ENCODE assay signal across 9 cellular contexts in genomic region chr17:2709173-2709661, GRCh38. TPM values are rescaled to one million over a fixed set of nuclear protein-coding genes. Genes with fewer than 3 reads are reported as not detected.
DNase-seq lines count a peak whose midpoint lies in the region; ATAC-seq, FAIRE-seq and TF ChIP-seq lines count a peak whose summit lies in the region.
"Had no signal": no experiment of that assay in that cellular context is flagged by ENCODE, and none has a peak within 500 bp of the region (broad histone marks: within the 10 kb centered on the region; RNA-seq: fewer than 3 reads in every experiment).

No MANE protein-coding gene starts in this region.

- H3K4ac ChIP-seq in neuronal stem cell (ENCODE audit: low read length) = no peak overlapping the region

- H3K23ac ChIP-seq in neuronal stem cell (ENCODE audit: low read depth, low read length, poor library complexity) = peak overlapping the region; percentile 17

- no peak for TF ChIP-seq POLR2A in GM12892 (IDR thresholded peaks at IDR 0.05; ENCODE audit: low read depth, low read length)

- no peak overlapping the region for H3K18ac ChIP-seq in neuronal stem cell (ENCODE audit: low read length)

- H3K9ac ChIP-seq in neuronal stem cell (ENCODE audit: low read depth, low read length, poor library complexity) = no peak overlapping the region

- no peak overlapping the region for H2BK15ac ChIP-seq in neuronal stem cell (ENCODE audit: low read length)

- peaks cover 16 to 22% of the 10 kb centered on the region in 2 donors for H3K4me1 ChIP-seq in neuronal stem cell (ENCODE audit: control insufficient read depth in 2 of 2, insufficient read depth in 1 of 2, low read depth in 1 of 2, low read length in 2 of 2)

- no peak overlapping the region for H2AFZ ChIP-seq in neuronal stem cell (ENCODE audit: low read length)

- no peak overlapping the region for H3K27ac ChIP-seq in neuronal stem cell (replicated peaks; ENCODE audit: low read length)

- ATAC-seq in sciatic nerve = no peak

- intact Hi-C loops in sciatic nerve (cut with DNase I) = no loop called here

- H3K4me2 ChIP-seq in neuronal stem cell (ENCODE audit: insufficient read depth, low read length, poor library complexity, severe bottlenecking) = no peak overlapping the region

- H4K91ac ChIP-seq in neuronal stem cell (ENCODE audit: low read depth, low read length, poor library complexity) = no peak overlapping the region

- no peak overlapping the region for H2BK120ac ChIP-seq in neuronal stem cell (ENCODE audit: low read depth, low read length)

- peaks cover 30% of the 10 kb centered on the region for H3K79me1 ChIP-seq in neuronal stem cell (ENCODE audit: low read depth, low read length)

- H2AK5ac ChIP-seq in neuronal stem cell (ENCODE audit: low read depth, low read length) = peak overlapping the region; percentile 13

- H4K8ac ChIP-seq in neuronal stem cell (ENCODE audit: low read depth, low read length) = no peak overlapping the region

- DNase-seq in GM12892 (ENCODE audit: insufficient read length) (peak; percentile 68), HPDE6-E6E7 (ENCODE audit: extremely low spot score) (peak; percentile 52), T47D (ENCODE audit: low read depth in 1 of 2, low spot score in 1 of 2) (peak; percentile 87), neuronal stem cell (ENCODE audit: low spot score) (no peak), SW480 (ENCODE audit: low spot score) (no peak), NCI-H1048 (lab: John Stamatoyannopoulos, UW) (no peak), sciatic nerve (ENCODE audit: low spot score) (no peak), DMS153 treated with DMSO at 0.1 percent for 48 hours (lab: John Stamatoyannopoulos, UW; ENCODE audit: unreplicated experiment) (no peak)

- H3K9me3 ChIP-seq in neuronal stem cell (replicated peaks in 1 of 2; ENCODE audit: control insufficient read depth in 2 of 2, insufficient read depth in 1 of 2, low read depth in 1 of 2, low read length in 2 of 2) = no peaks in the 10 kb centered on the region

- in situ Hi-C loops in T47D (cut with HindIII; ENCODE audit: low pct_unique_long_range_greater_than_20kb, low sequenced_read_pairs) = no loop called here

- H3K27me3 ChIP-seq in neuronal stem cell (ENCODE audit: control insufficient read depth in 3 of 3, insufficient read depth in 3 of 3, low read depth in 1 of 3, low read length in 3 of 3) = no peaks in the 10 kb centered on the region

- no peaks in the 10 kb centered on the region for H3K36me3 ChIP-seq in neuronal stem cell (replicated peaks in 1 of 2; ENCODE audit: control insufficient read depth in 2 of 2, insufficient read depth in 2 of 2, low read length in 2 of 2)

- no CpG with 5 or more reads among the region's 10 CpGs for WGBS in neuronal stem cell (ENCODE audit: extremely low coverage in 2 of 2, insufficient read length in 2 of 2, insufficient replicate concordance in 1 of 2), 2 donors

- no peak overlapping the region for H2BK12ac ChIP-seq in neuronal stem cell (ENCODE audit: low read length)

- H3K4me3 ChIP-seq in neuronal stem cell (ENCODE audit: low read length in 2 of 2) = no peak overlapping the region

- peak; percentile 44 for FAIRE-seq in GM12892 (lab: Jason Lieb, UNC)

- no peak overlapping the region for H3K14ac ChIP-seq in neuronal stem cell (ENCODE audit: low read length)

- no peak overlapping the region for H2BK5ac ChIP-seq in neuronal stem cell (ENCODE audit: low read length)

RNA-seq across cellular contexts. Expression of gene CLUH, which starts 2.3 kb away (rescaled TPM):
- 27.1 TPM for polyA plus RNA-seq in GM12892 (2012; ENCODE audit: missing spikeins)
- polyA plus RNA-seq in neuronal stem cell (2013, experiment 1 of 2) = 15.4 TPM
- polyA plus RNA-seq in neuronal stem cell (2013, experiment 2 of 2) = 13.9 TPM
- 39.2 TPM for total RNA-seq in sciatic nerve

RNA-seq across cellular contexts. Expression of gene CCDC92B, which starts 40.2 kb away (rescaled TPM):
- not detected for polyA plus RNA-seq in GM12892 (2012; ENCODE audit: missing spikeins)
- polyA plus RNA-seq in neuronal stem cell (2013, experiment 1 of 2) = 0.35 TPM
- 0.42 TPM for polyA plus RNA-seq in neuronal stem cell (2013, experiment 2 of 2)
- total RNA-seq in sciatic nerve = 0.27 TPM
- total RNA-seq: mononuclear cell had no signal

Comparison
In these comparisons a context has a peak if more than half of its experiments do, and no peak if none do; other contexts are left out.
1. DNase-seq: peak in GM12892 (single experiment), HPDE6-E6E7 (single experiment) and T47D (2 of 2); none in neuronal stem cell (single experiment), SW480 (single experiment), NCI-H1048 (single experiment), sciatic nerve (single experiment) and DMS153 treated with DMSO at 0.1 percent for 48 hours (single experiment).